10 cellular contexts compared by ENCODE assay signal in the genomic region with DNA sequence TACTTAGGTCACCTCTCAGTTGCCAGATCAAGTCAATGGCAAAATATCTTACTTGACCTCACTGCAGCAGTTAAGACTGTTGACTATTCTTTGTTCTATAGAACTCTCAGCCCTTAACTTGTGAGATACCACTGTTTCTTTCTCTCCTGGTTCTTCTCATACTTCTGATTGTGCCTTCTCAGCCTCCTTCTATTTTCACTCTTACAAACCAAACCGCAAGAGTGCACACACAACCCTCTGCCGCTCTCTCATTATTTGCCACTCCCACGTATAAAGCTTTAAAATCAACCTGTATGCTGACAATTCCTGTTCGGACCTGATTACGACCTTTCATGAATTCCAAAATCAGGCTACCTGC. TPM values are rescaled to one million over a fixed set of nuclear protein-coding genes. Genes with fewer than 3 reads are reported as not detected.
A peak's percentile ranks its signal among the peaks of the same experiment; 100 is the strongest.
DNase-seq lines count a peak whose midpoint lies in the region; ATAC-seq lines count a peak whose summit lies in the region.
"Had no signal": no experiment of that assay in that cellular context is flagged by ENCODE, and none has a peak within 500 bp of the region (broad histone marks: within the 10 kb centered on the region; RNA-seq: fewer than 3 reads in every experiment).

No MANE protein-coding gene starts in this region.

- peak overlapping the region; percentile 5 for H3K27ac Mint-ChIP-seq in dendritic cell treated with granulocyte-macrophage colony-stimulating factor and Interleukin-4, amounts not matched to agents 40 ng/mL and 50 ng/mL, for 4 days

- no peak overlapping the region for H3K4me3 Mint-ChIP-seq in dendritic cell treated with granulocyte-macrophage colony-stimulating factor and Interleukin-4, amounts not matched to agents 40 ng/mL and 50 ng/mL, for 4 days

- H3K9me3 Mint-ChIP-seq in dendritic cell treated with granulocyte-macrophage colony-stimulating factor and Interleukin-4, amounts not matched to agents 40 ng/mL and 50 ng/mL, for 4 days: no peaks in the 10 kb centered on the region
- H3K9me3 Mint-ChIP-seq: naive B cell had no signal

- peaks cover 11% of the 10 kb centered on the region for H3K27me3 Mint-ChIP-seq in dendritic cell treated with granulocyte-macrophage colony-stimulating factor and Interleukin-4, amounts not matched to agents 40 ng/mL and 50 ng/mL, for 4 days

- H3K36me3 Mint-ChIP-seq in dendritic cell treated with granulocyte-macrophage colony-stimulating factor and Interleukin-4, amounts not matched to agents 40 ng/mL and 50 ng/mL, for 4 days (ENCODE audit: low read depth): no peaks in the 10 kb centered on the region
- H3K36me3 Mint-ChIP-seq: naive B cell had no signal

- H3K4me1 Mint-ChIP-seq in dendritic cell treated with granulocyte-macrophage colony-stimulating factor and Interleukin-4, amounts not matched to agents 40 ng/mL and 50 ng/mL, for 4 days (ENCODE audit: low read depth): peaks cover 36% of the 10 kb centered on the region

- DNase-seq in left colon: no peak
- no peak for DNase-seq in central memory CD4-positive, alpha-beta T cell
- DNase-seq in NK-92 treated with Interleukin-12 subunit alpha and Interleukin-12 subunit beta, amount 100 ng/mL, for 24 hours (lab: John Stamatoyannopoulos, UW): no peak
- DNase-seq: activated gamma-delta T cell treated with Interleukin-2 at 50 U/mL for 16 hours, NCI-H774 had no signal

- peak; percentile 41 for ATAC-seq in GM18870 (IDR thresholded peaks at IDR 0.05; ENCODE audit: unreplicated experiment)
- ATAC-seq in GM21723 (IDR thresholded peaks at IDR 0.05; ENCODE audit: unreplicated experiment): peak; percentile 40
- peak; percentile 25 for ATAC-seq in HG03196 (IDR thresholded peaks at IDR 0.05; ENCODE audit: unreplicated experiment)
- no peak for ATAC-seq in left colon

- intact Hi-C loops in dendritic cell treated with granulocyte-macrophage colony-stimulating factor and Interleukin-4, amounts not matched to agents 40 ng/mL and 50 ng/mL, for 4 days (cut with micrococcal nuclease): no loop called here
- intact Hi-C loops in left colon (cut with DNase I, micrococcal nuclease): no loop called here

RNA-seq across cellular contexts. Expression of gene E2F7, which starts 4.5 kb away (rescaled TPM):
- total RNA-seq in left colon: 1 to 10 TPM in 1 of 2 donors, under 1 TPM in 1; 0.95 to 3.3 TPM
